ENCODE assay signal across 19 cellular contexts in genomic region chr17:55340726-55341125, GRCh38.
"Had no signal": no experiment of that assay in that cellular context is flagged by ENCODE, and none has a peak within 500 bp of the region (broad histone marks: within the 10 kb centered on the region; RNA-seq: fewer than 3 reads in every experiment).

No MANE protein-coding gene starts in this region.

- H3K27me3 ChIP-seq: pancreas, tibial nerve, vagina had no signal

- H3K36me3 ChIP-seq: left ventricle myocardium inferior, pancreas, prostate gland, tibial nerve, vagina had no signal

- H3K4me1 ChIP-seq: left ventricle myocardium inferior, pancreas, prostate gland, tibial nerve had no signal

- H3K9me3 ChIP-seq: left ventricle myocardium inferior, mucosa of descending colon, pancreas, prostate gland, tibial nerve, vagina had no signal

- H3K4me3 ChIP-seq: left ventricle myocardium inferior, lung, mucosa of descending colon, pancreas, prostate gland, skin epidermis, tibial nerve, vagina had no signal

- DNase-seq: immature natural killer cell; islet precursor cell; left ventricle myocardium inferior; mesendoderm; mucosa of descending colon; naive thymus-derived CD4-positive, alpha-beta T cell; pancreas; retina; stimulated activated CD4-positive, alpha-beta T cell treated with anti-CD3 and anti-CD28 coated beads, Interleukin-12 subunit alpha, Interleukin-12 subunit beta, amount 100 ng/mL, for 4 hours; stimulated activated CD4-positive, alpha-beta T cell treated with anti-CD3 and anti-CD28 coated beads, Interleukin-15, amount 100 ng/mL, for 24 hours; stimulated activated CD4-positive, alpha-beta T cell treated with anti-CD3 and anti-CD28 coated beads, Interleukin-2, amount 100 ng/mL, for 24 hours; stimulated activated CD4-positive, alpha-beta T cell treated with anti-CD3 and anti-CD28 coated beads, Interleukin-4, amount 100 ng/mL, for 1 hour; stimulated activated naive CD4-positive, alpha-beta T cell had no signal

- H3K27ac ChIP-seq: left ventricle myocardium inferior, pancreas, prostate gland, tibial nerve, vagina had no signal

- ATAC-seq: mucosa of descending colon; naive thymus-derived CD4-positive, alpha-beta T cell; sciatic nerve had no signal
